Comparison of ENCODE assay signal across 14 cellular contexts in the genomic region with DNA sequence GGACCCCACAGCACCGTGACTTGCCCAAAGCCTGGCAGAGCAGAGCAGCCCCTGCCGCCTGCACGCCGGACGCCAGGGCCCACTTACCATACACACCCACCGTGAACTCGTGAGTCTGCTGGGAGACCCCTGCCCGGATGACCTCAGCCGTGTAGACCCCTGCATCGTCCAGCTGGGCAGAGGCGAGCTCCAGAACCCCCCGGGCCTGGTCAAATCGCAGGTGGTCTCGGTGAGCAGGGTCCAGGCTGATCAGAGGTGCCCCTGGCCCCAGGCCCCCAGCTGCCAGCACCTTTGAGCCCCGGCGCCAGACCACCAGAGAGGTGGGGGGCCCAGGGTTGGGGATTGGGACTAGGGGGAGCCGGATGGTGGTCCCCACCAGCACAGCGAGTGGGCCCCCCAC. TPM values are rescaled to one million over a fixed set of nuclear protein-coding genes. Genes with fewer than 3 reads are reported as not detected.
A peak's percentile ranks its signal among the peaks of the same experiment; 100 is the strongest.
DNase-seq lines count a peak whose midpoint lies in the region; ATAC-seq, FAIRE-seq and TF ChIP-seq lines count a peak whose summit lies in the region.
"Had no signal": no experiment of that assay in that cellular context is flagged by ENCODE, and none has a peak within 500 bp of the region (broad histone marks: within the 10 kb centered on the region; RNA-seq: fewer than 3 reads in every experiment).

No MANE protein-coding gene starts in this region.

- TF ChIP-seq POLR2A in K562 (conservative IDR thresholded peaks at IDR 0.05) = no peak

- no TSS peak for BruUV-seq in K562 (replicated peaks; lab: Mats Ljungman, UMichigan)

- H3K9me2 ChIP-seq in GM23248 (ENCODE audit: insufficient read depth) = no peaks in the 10 kb centered on the region
- no peaks in the 10 kb centered on the region for H3K9me2 ChIP-seq in MM.1S (replicated peaks; ENCODE audit: insufficient read depth, low read length)

- H3K79me2 ChIP-seq in ACC112 (ENCODE audit: control insufficient read depth, insufficient read depth, low read length, unreplicated experiment) (no peaks in the 10 kb centered on the region), GM23248 (ENCODE audit: insufficient read depth) (no peaks in the 10 kb centered on the region), K562 (ENCODE audit: control insufficient read depth, insufficient read depth, low read length) (no peaks in the 10 kb centered on the region), MM.1S (ENCODE audit: low read length) (no peaks in the 10 kb centered on the region)

- no peaks in the 10 kb centered on the region for H3K9me3 ChIP-seq in GM23248 (ENCODE audit: low read depth)
- H3K9me3 ChIP-seq in K562 (replicated peaks; ENCODE audit: control insufficient read depth, insufficient read depth, low read depth, low read length) = no peaks in the 10 kb centered on the region
- no peaks in the 10 kb centered on the region for H3K9me3 ChIP-seq in mucosa of descending colon
- no peaks in the 10 kb centered on the region for H3K9me3 ChIP-seq in MM.1S (replicated peaks; ENCODE audit: insufficient read depth, low read length)
- H3K9me3 ChIP-seq: colonic mucosa, Peyer's patch had no signal

- H3K4me3 ChIP-seq in ACC112 (ENCODE audit: low read depth, low read length) = peak overlapping the region; percentile 78; the same call in 1 of the 2 replicates
- no peak overlapping the region for H3K4me3 ChIP-seq in GM23248
- no peak overlapping the region for H3K4me3 ChIP-seq in K562
- no peak overlapping the region for H3K4me3 ChIP-seq in mucosa of descending colon
- no peak overlapping the region for H3K4me3 ChIP-seq in MM.1S (ENCODE audit: low read length)

- H2AFZ ChIP-seq in ACC112 (ENCODE audit: low read length, unreplicated experiment) (no peak overlapping the region), GM23248 (no peak overlapping the region), K562 (ENCODE audit: low read depth, low read length) (no peak overlapping the region), MM.1S (ENCODE audit: low read length) (no peak overlapping the region)

- H3K36me3 ChIP-seq in ACC112 (ENCODE audit: insufficient read depth, low read length) (no peaks in the 10 kb centered on the region), GM23248 (ENCODE audit: low read depth) (peaks cover 5% of the 10 kb centered on the region; the same call in 1 of the 2 replicates), K562 (ENCODE audit: control insufficient read depth, insufficient read depth, low read length) (peaks cover 19% of the 10 kb centered on the region; the same call in 1 of the 3 replicates), mucosa of descending colon (ENCODE audit: low read depth) (no peaks in the 10 kb centered on the region), MM.1S (replicated peaks; ENCODE audit: insufficient read depth, low read length) (no peaks in the 10 kb centered on the region)
- H3K36me3 ChIP-seq: colonic mucosa had no signal

- H3K27me3 ChIP-seq in ACC112 (ENCODE audit: insufficient read depth, low read length) = no peaks in the 10 kb centered on the region
- no peaks in the 10 kb centered on the region for H3K27me3 ChIP-seq in GM23248 (replicated peaks; ENCODE audit: insufficient read depth)
- H3K27me3 ChIP-seq in K562 (ENCODE audit: control insufficient read depth in 2 of 2, insufficient read depth in 2 of 2, low read length in 2 of 2) = no peaks in the 10 kb centered on the region
- no peaks in the 10 kb centered on the region for H3K27me3 ChIP-seq in MM.1S (replicated peaks; ENCODE audit: insufficient read depth, low read length)
- H3K27me3 ChIP-seq: colonic mucosa, Peyer's patch had no signal

- H3K4me2 ChIP-seq in GM23248 (ENCODE audit: unreplicated experiment) (no peak overlapping the region), K562 (ENCODE audit: insufficient read depth, low read length) (peak overlapping the region; percentile 99), MM.1S (ENCODE audit: low read depth, low read length) (no peak overlapping the region)

- no peak overlapping the region for H3K27ac ChIP-seq in ACC112 (ENCODE audit: low read depth, low read length)
- no peak overlapping the region for H3K27ac ChIP-seq in GM23248
- H3K27ac ChIP-seq in K562 (ENCODE audit: extremely low read depth, low read depth, low read length) = no peak overlapping the region
- H3K27ac ChIP-seq in MM.1S (ENCODE audit: low read length) = no peak overlapping the region
- H3K27ac ChIP-seq: colonic mucosa had no signal

- 81 to 85% methylated on average over 17 to 18 of the region's 18 CpGs for WGBS in GM23248 (ENCODE audit: low coverage in 1 of 2, low lambda C conversion rate in 2 of 2, missing lambda C conversion rate in 2 of 2), 2 experiments
- 69% methylated on average over 12 of the region's 18 CpGs for WGBS in K562 (ENCODE audit: insufficient coverage, low coverage, missing lambda C conversion rate)

- no peaks in the 10 kb centered on the region for H3F3A ChIP-seq in GM23248 (ENCODE audit: insufficient read depth)
- no peaks in the 10 kb centered on the region for H3F3A ChIP-seq in MM.1S (ENCODE audit: insufficient read depth, low read length)

- H3K4me1 ChIP-seq in ACC112 (ENCODE audit: control insufficient read depth, insufficient read depth, low read length, unreplicated experiment) (no peaks in the 10 kb centered on the region), GM23248 (ENCODE audit: insufficient read depth) (no peaks in the 10 kb centered on the region), K562 (replicated peaks in 1 of 2; ENCODE audit: control insufficient read depth in 2 of 2, insufficient read depth in 2 of 2, low read length in 2 of 2) (peaks cover 26 to 46% of the 10 kb centered on the region in 2 experiments; a peak in 4 of 5 replicates), mucosa of descending colon (ENCODE audit: low read depth) (peaks cover 9% of the 10 kb centered on the region), MM.1S (ENCODE audit: low read length) (no peaks in the 10 kb centered on the region)

- H4K20me1 ChIP-seq in GM23248 (ENCODE audit: insufficient read depth) = no peaks in the 10 kb centered on the region
- no peaks in the 10 kb centered on the region for H4K20me1 ChIP-seq in K562 (replicated peaks; ENCODE audit: control insufficient read depth, insufficient read depth, low read length)
- no peaks in the 10 kb centered on the region for H4K20me1 ChIP-seq in MM.1S (ENCODE audit: insufficient read depth, low read length)

- no peak for TF ChIP-seq CTCF in K562 (IDR thresholded peaks at IDR 0.05 in 2 of 3, conservative IDR thresholded peaks at IDR 0.05 in 1 of 3; ENCODE audit: insufficient read depth in 2 of 3, low read depth in 1 of 3, low read length in 3 of 3)
- no peak for TF ChIP-seq CTCF in mucosa of descending colon (IDR thresholded peaks at IDR 0.05)
- no peak for TF ChIP-seq CTCF in MM.1S (IDR thresholded peaks at IDR 0.05; ENCODE audit: low read length)

- in situ Hi-C loops in GM23248 (cut with MboI) = no loop called here
- in situ Hi-C loops in K562 (cut with MboI) = no loop called here

- no peak for TF ChIP-seq EP300 in K562 (IDR thresholded peaks at IDR 0.05; ENCODE audit: low read length)

- CTCF ChIA-PET in K562 (lab: Yijun Ruan, JAX; ENCODE audit: low intra/inter-chr PET ratio) = interaction anchor here (0.6 kb wide), 3 partner anchors 21 to 490 kb away, joined by 3 to 4 read pairs (median 3); no protein-coding TSS in a partner anchor

- POLR2A ChIA-PET in K562 (lab: Yijun Ruan, JAX) = interaction anchor here (0.5 to 4.0 kb wide), 12 partner anchors 8 to 933 kb away, joined by 3 to 22 read pairs (median 4); a partner anchor contains a TSS

- H3K9ac ChIP-seq in GM23248 (0 out of 2 replicates have a peak overlapping the region, but pooled peaks have one; percentile 80), K562 (ENCODE audit: insufficient read depth in 1 of 2, low read depth in 2 of 2, low read length in 2 of 2) (peak overlapping the region; percentile 72 to 95; a peak in 3 of 4 replicates), MM.1S (ENCODE audit: low read length) (no peak overlapping the region)

- intact Hi-C loops in K562 (cut with micrococcal nuclease) (no loop called here), mucosa of descending colon (cut with DNase I, micrococcal nuclease) (no loop called here)

- DNase-seq in GM23248 = no peak
- no peak for DNase-seq in K562 (ENCODE audit: extremely low read depth in 1 of 4, low spot score in 3 of 4)
- peak in 2 of 3 donors; percentile 39 to 62 for DNase-seq in mucosa of descending colon
- no peak for DNase-seq in MM.1S
- no peak for DNase-seq in NCI-H1092 treated with DMSO at 0.1 percent for 48 hours (lab: John Stamatoyannopoulos, UW)
- no peak for DNase-seq in NCI-H1105 treated with DMSO at 0.1 percent for 48 hours (lab: John Stamatoyannopoulos, UW)
- DNase-seq: colonic mucosa, COR-L47, NCI-H2227 treated with DMSO at 0.1 percent for 48 hours had no signal

- TF ChIP-seq RAD21 in K562 (CRISPR knock-in tag; conservative IDR thresholded peaks at IDR 0.05 in 1 of 2, IDR thresholded peaks at IDR 0.05 in 1 of 2) = no peak

- ATAC-seq in K562 = no peak
- no peak for ATAC-seq in mucosa of descending colon
- no peak for ATAC-seq in GM19035 (IDR thresholded peaks at IDR 0.05; ENCODE audit: unreplicated experiment)

- FAIRE-seq in K562 (lab: Jason Lieb, UNC) = no peak

- no peaks in the 10 kb centered on the region for H3K9me1 ChIP-seq in K562 (ENCODE audit: control insufficient read depth, insufficient read depth, low read length)

RNA-seq across cellular contexts. Expression of a gene that starts 0.9 kb away (rescaled TPM):
- 1.7 and 2.0 TPM in 2 replicates for total RNA-seq in GM23248 (2014; rRNA removed; shearing (Covaris generic))
- polyA plus RNA-seq in GM23248 (2016; fragmentation: Nextera tagmentation; extraction: Ambion mirVana) (0.61 and 1.4 TPM in 2 replicates), K562 (2011; rRNA removed) (4.7 and 7.0 TPM in 2 replicates), K562 (2014; fragmentation: Illumina TruSeq; extraction: Trizol) (6.8 and 7.6 TPM in 2 replicates), K562 (2014; fragmentation: Nextera tagmentation; extraction: Ambion mirVana) (1 to 10 TPM; 1.1 TPM), K562 (2014; rRNA removed) (5.3 and 5.4 TPM in 2 replicates)
- 5.1 and 9.1 TPM in 2 replicates for total RNA-seq in K562 (2011; cell fraction: chromatin; rRNA removed; ENCODE audit: low replicate concordance)
- total RNA-seq in K562 (2011; cell fraction: nucleolus; rRNA removed) = 3.4 and 5.2 TPM in 2 replicates
- total RNA-seq in K562 (2011; cell fraction: nucleoplasm; rRNA removed) = 5.9 and 9.6 TPM in 2 replicates
- total RNA-seq in K562 (2014; rRNA removed) (2.0 and 2.1 TPM in 2 replicates), K562 (2014; rRNA removed; fragmentation: Illumina TruSeq; extraction: Trizol) (1.9 and 2.3 TPM in 2 replicates), K562 (2015; rRNA removed; fragmentation: Illumina TruSeq; extraction: Trizol) (2.2 and 2.5 TPM in 2 replicates), K562 (2021) (7.6 and 7.7 TPM in 2 replicates), mucosa of descending colon (1 to 10 TPM in 2 of 3 donors, under 1 TPM in 1; 0.69 to 3.8 (median 1.6) TPM)
- polyA plus RNA-seq in K562 (2011; cell fraction: cytosol; rRNA removed) = 4.2 and 5.6 TPM in 2 replicates
- 19.3 and 20.2 TPM in 2 replicates for polyA plus RNA-seq in K562 (2011; cell fraction: nucleus; rRNA removed)
- 6.7 and 8.5 TPM in 2 replicates for polyA plus RNA-seq in K562 (2012)
- 1.2 and 1.3 TPM in 2 replicates for polyA minus RNA-seq in K562 (2011; rRNA and poly(A)+ RNA removed)
- 0.67 and 1.8 TPM in 2 replicates for polyA minus RNA-seq in K562 (2011; cell fraction: cytosol; rRNA and poly(A)+ RNA removed)
- polyA minus RNA-seq in K562 (2011; cell fraction: nucleus; rRNA and poly(A)+ RNA removed) = 1.5 and 1.9 TPM in 2 replicates

RNA-seq across cellular contexts. Expression of a gene that starts 25.1 kb away (rescaled TPM):
- 84.3 and 95.9 TPM in 2 replicates for total RNA-seq in GM23248 (2014; rRNA removed; shearing (Covaris generic))
- polyA plus RNA-seq in GM23248 (2016; fragmentation: Nextera tagmentation; extraction: Ambion mirVana) (141 and 146 TPM in 2 replicates), K562 (2011; rRNA removed) (96.1 and 130 TPM in 2 replicates), K562 (2014; fragmentation: Illumina TruSeq; extraction: Trizol) (56.3 and 136 TPM in 2 replicates), K562 (2014; fragmentation: Nextera tagmentation; extraction: Ambion mirVana) (10 to 100 TPM; 18.1 to 50.3 TPM), K562 (2014; rRNA removed) (112 and 123 TPM in 2 replicates)
- 39.2 and 48.5 TPM in 2 replicates for total RNA-seq in K562 (2011; cell fraction: chromatin; rRNA removed; ENCODE audit: low replicate concordance)
- total RNA-seq in K562 (2011; cell fraction: nucleolus; rRNA removed) = 47.0 and 50.3 TPM in 2 replicates
- total RNA-seq in K562 (2011; cell fraction: nucleoplasm; rRNA removed) = 47.5 and 61.6 TPM in 2 replicates
- total RNA-seq in K562 (2014; rRNA removed) (143 and 161 TPM in 2 replicates), K562 (2014; rRNA removed; fragmentation: Illumina TruSeq; extraction: Trizol) (29.8 and 54.2 TPM in 2 replicates), K562 (2015; rRNA removed; fragmentation: Illumina TruSeq; extraction: Trizol) (129 and 131 TPM in 2 replicates), K562 (2021) (130 and 142 TPM in 2 replicates), mucosa of descending colon (100 to 1,000 TPM; 113 to 154 (median 130) TPM)
- 169 and 204 TPM in 2 replicates for polyA plus RNA-seq in K562 (2011; cell fraction: cytosol; rRNA removed)
- polyA plus RNA-seq in K562 (2011; cell fraction: nucleus; rRNA removed) = 70.0 and 71.8 TPM in 2 replicates
- polyA plus RNA-seq in K562 (2012) = 188 and 234 TPM in 2 replicates
- 45.2 and 56.4 TPM in 2 replicates for polyA minus RNA-seq in K562 (2011; rRNA and poly(A)+ RNA removed)
- 66.9 and 70.1 TPM in 2 replicates for polyA minus RNA-seq in K562 (2011; cell fraction: cytosol; rRNA and poly(A)+ RNA removed)
- 15.1 and 25.2 TPM in 2 replicates for polyA minus RNA-seq in K562 (2011; cell fraction: nucleus; rRNA and poly(A)+ RNA removed)

RNA-seq across cellular contexts. Expression of a gene that starts 27.7 kb away (rescaled TPM):
- not detected in 2 replicates for total RNA-seq in GM23248 (2014; rRNA removed; shearing (Covaris generic))
- polyA plus RNA-seq in GM23248 (2016; fragmentation: Nextera tagmentation; extraction: Ambion mirVana) (0.93 and 1.0 TPM in 2 replicates), K562 (2011; rRNA removed) (0.45 and 0.76 TPM in 2 replicates), K562 (2014; fragmentation: Illumina TruSeq; extraction: Trizol) (not detected in 2 replicates), K562 (2014; fragmentation: Nextera tagmentation; extraction: Ambion mirVana) (1 to 10 TPM in 1 of 2 experiments, under 1 TPM in 1; 0.84 to 2.0 TPM), K562 (2014; rRNA removed) (not detected in 2 replicates)
- not detected in 2 replicates for total RNA-seq in K562 (2011; cell fraction: chromatin; rRNA removed; ENCODE audit: low replicate concordance)
- total RNA-seq in K562 (2011; cell fraction: nucleolus; rRNA removed) = not detected in 2 replicates
- total RNA-seq in K562 (2011; cell fraction: nucleoplasm; rRNA removed) = not detected in 2 replicates
- total RNA-seq in K562 (2014; rRNA removed) (not detected in 2 replicates), K562 (2014; rRNA removed; fragmentation: Illumina TruSeq; extraction: Trizol) (0.51 and 0.62 TPM in 2 replicates), K562 (2015; rRNA removed; fragmentation: Illumina TruSeq; extraction: Trizol) (0.98 and 1.6 TPM in 2 replicates), K562 (2021) (2.2 and 4.0 TPM in 2 replicates), mucosa of descending colon (1 to 10 TPM; 1.3 to 2.1 (median 1.3) TPM)
- polyA plus RNA-seq in K562 (2011; cell fraction: cytosol; rRNA removed) = 0.70 TPM in 1 of 2 replicates, not detected in the other
- polyA plus RNA-seq in K562 (2011; cell fraction: nucleus; rRNA removed) = 2.1 and 2.8 TPM in 2 replicates
- 2.6 and 2.7 TPM in 2 replicates for polyA plus RNA-seq in K562 (2012)
- polyA minus RNA-seq in K562 (2011; rRNA and poly(A)+ RNA removed) = not detected in 2 replicates
- not detected in 2 replicates for polyA minus RNA-seq in K562 (2011; cell fraction: cytosol; rRNA and poly(A)+ RNA removed)
- not detected in 2 replicates for polyA minus RNA-seq in K562 (2011; cell fraction: nucleus; rRNA and poly(A)+ RNA removed)
- total RNA-seq: LHCN-M2, lung microvascular endothelial cell, Peyer's patch had no signal

RNA-seq across cellular contexts. Expression of a gene that starts 29.6 kb away (rescaled TPM):
- not detected in 2 replicates for total RNA-seq in GM23248 (2014; rRNA removed; shearing (Covaris generic))
- not detected in 2 replicates for polyA plus RNA-seq in GM23248 (2016; fragmentation: Nextera tagmentation; extraction: Ambion mirVana)
- 0.12 and 0.16 TPM in 2 replicates for total RNA-seq in K562 (2011; cell fraction: chromatin; rRNA removed; ENCODE audit: low replicate concordance)
- not detected in 2 replicates for total RNA-seq in K562 (2011; cell fraction: nucleolus; rRNA removed)
- total RNA-seq in K562 (2011; cell fraction: nucleoplasm; rRNA removed) = 0.29 TPM in 1 of 2 replicates, not detected in the other
- total RNA-seq in K562 (2014; rRNA removed) = 0.12 and 0.14 TPM in 2 replicates
- total RNA-seq in K562 (2014; rRNA removed; fragmentation: Illumina TruSeq; extraction: Trizol) = 0.11 TPM in 1 of 2 replicates, not detected in the other
- total RNA-seq in K562 (2015; rRNA removed; fragmentation: Illumina TruSeq; extraction: Trizol) = 0.04 and 0.07 TPM in 2 replicates
- 0.22 and 0.27 TPM in 2 replicates for total RNA-seq in K562 (2021)
- 0.14 TPM in 2 replicates for polyA plus RNA-seq in K562 (2011; rRNA removed)
- polyA plus RNA-seq in K562 (2011; cell fraction: cytosol; rRNA removed) = 0.24 and 0.34 TPM in 2 replicates
- 0.14 TPM in 2 replicates for polyA plus RNA-seq in K562 (2011; cell fraction: nucleus; rRNA removed)
- polyA plus RNA-seq in K562 (2012) = 0.19 and 0.23 TPM in 2 replicates
- polyA plus RNA-seq in K562 (2014; fragmentation: Illumina TruSeq; extraction: Trizol) = 0.14 and 0.15 TPM in 2 replicates
- not detected for polyA plus RNA-seq in K562 (2014; fragmentation: Nextera tagmentation; extraction: Ambion mirVana)
- polyA plus RNA-seq in K562 (2014; rRNA removed) = 0.03 and 0.18 TPM in 2 replicates
- not detected in 2 replicates for polyA minus RNA-seq in K562 (2011; rRNA and poly(A)+ RNA removed)
- polyA minus RNA-seq in K562 (2011; cell fraction: cytosol; rRNA and poly(A)+ RNA removed) = not detected in 2 replicates
- not detected in 2 replicates for polyA minus RNA-seq in K562 (2011; cell fraction: nucleus; rRNA and poly(A)+ RNA removed)
- under 1 TPM in 1 of 3 donors, not detected in 2; 0.44 TPM for total RNA-seq in mucosa of descending colon
- total RNA-seq: LHCN-M2, lung microvascular endothelial cell, Peyer's patch had no signal

RNA-seq across cellular contexts. Expression of a gene that starts 31.4 kb away (rescaled TPM):
- total RNA-seq in GM23248 (2014; rRNA removed; shearing (Covaris generic)) = not detected in 2 replicates
- polyA plus RNA-seq in GM23248 (2016; fragmentation: Nextera tagmentation; extraction: Ambion mirVana) (not detected in 2 replicates), K562 (2011; rRNA removed) (0.33 and 0.46 TPM in 2 replicates), K562 (2014; fragmentation: Illumina TruSeq; extraction: Trizol) (0.30 and 0.57 TPM in 2 replicates), K562 (2014; fragmentation: Nextera tagmentation; extraction: Ambion mirVana) (under 1 TPM; 0.67 to 0.70 TPM), K562 (2014; rRNA removed) (0.44 and 1.5 TPM in 2 replicates)
- not detected in 2 replicates for total RNA-seq in K562 (2011; cell fraction: chromatin; rRNA removed; ENCODE audit: low replicate concordance)
- total RNA-seq in K562 (2011; cell fraction: nucleolus; rRNA removed) = 1.5 TPM in 1 of 2 replicates, not detected in the other
- total RNA-seq in K562 (2011; cell fraction: nucleoplasm; rRNA removed) = 0.81 TPM in 1 of 2 replicates, not detected in the other
- total RNA-seq in K562 (2014; rRNA removed) (not detected in 2 replicates), K562 (2014; rRNA removed; fragmentation: Illumina TruSeq; extraction: Trizol) (not detected in 2 replicates), K562 (2015; rRNA removed; fragmentation: Illumina TruSeq; extraction: Trizol) (0.34 and 0.62 TPM in 2 replicates), K562 (2021) (0.47 and 0.51 TPM in 2 replicates), mucosa of descending colon (1 to 10 TPM; 4.3 to 5.9 (median 4.4) TPM)
- polyA plus RNA-seq in K562 (2011; cell fraction: cytosol; rRNA removed) = 0.59 and 1.3 TPM in 2 replicates
- polyA plus RNA-seq in K562 (2011; cell fraction: nucleus; rRNA removed) = 0.39 and 0.64 TPM in 2 replicates
- polyA plus RNA-seq in K562 (2012) = 1.7 and 1.8 TPM in 2 replicates
- polyA minus RNA-seq in K562 (2011; rRNA and poly(A)+ RNA removed) = 0.25 TPM in 1 of 2 replicates, not detected in the other
- not detected in 2 replicates for polyA minus RNA-seq in K562 (2011; cell fraction: cytosol; rRNA and poly(A)+ RNA removed)
- not detected in 2 replicates for polyA minus RNA-seq in K562 (2011; cell fraction: nucleus; rRNA and poly(A)+ RNA removed)
- total RNA-seq: LHCN-M2, lung microvascular endothelial cell had no signal

Comparison
In these comparisons a context has a peak if more than half of its experiments do, and no peak if none do; other contexts are left out.
1. DNase-seq: peak in mucosa of descending colon (2 of 3); none in GM23248 (single experiment), K562 (0 of 4), MM.1S (single experiment), NCI-H1092 treated with DMSO at 0.1 percent for 48 hours (single experiment) and NCI-H1105 treated with DMSO at 0.1 percent for 48 hours (single experiment).